In the genomic region with DNA sequence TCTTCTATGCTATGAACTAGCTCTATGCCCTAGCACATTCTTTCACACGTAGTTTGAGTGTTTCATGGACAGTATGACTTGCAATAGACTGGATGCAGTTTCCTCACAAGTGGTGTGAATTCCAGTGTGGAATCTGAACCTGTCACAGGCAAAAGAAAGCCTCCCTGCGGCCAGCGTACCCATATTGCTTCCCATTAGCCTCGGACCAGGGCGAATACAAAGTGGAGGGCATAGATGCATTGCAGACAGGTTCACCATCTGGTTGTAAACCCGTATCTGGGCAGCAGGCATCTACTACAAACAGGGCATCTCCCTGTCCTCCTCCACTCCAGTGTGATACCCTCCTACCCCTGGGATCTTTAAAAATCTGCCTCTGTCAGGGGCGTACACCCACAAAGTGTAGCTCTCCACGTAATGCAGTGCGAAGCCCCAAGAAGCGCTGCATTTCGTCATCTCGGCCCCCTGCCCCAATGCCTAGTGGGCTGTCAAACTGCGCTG, we compare ENCODE assay signal across 6 cellular contexts. TPM values are rescaled to one million over a fixed set of nuclear protein-coding genes. Genes with fewer than 3 reads are reported as not detected.
DNase-seq lines count a peak whose midpoint lies in the region; ATAC-seq and TF ChIP-seq lines count a peak whose summit lies in the region.

No MANE protein-coding gene starts in this region.

- H3K27ac ChIP-seq in psoas muscle: peak overlapping the region; percentile 100

- in situ Hi-C loops in HAP-1 (cut with MboI; ENCODE audit: low sequenced_read_pairs): no loop called here

- H3K4me3 ChIP-seq in HAP-1 (peak overlapping the region; percentile 62), psoas muscle (peak overlapping the region; percentile 88)

- DNase-seq in HAP-1 (ENCODE audit: low spot score in 2 of 2) (no peak), dermis blood vessel endothelial cell (peak; percentile 18), psoas muscle (no peak), inferior parietal cortex (ENCODE audit: extremely low spot score) (no peak), GM10266 (ENCODE audit: extremely low spot score) (no peak)

- no peaks in the 10 kb centered on the region for H3K36me3 ChIP-seq in HAP-1 (replicated peaks)
- peaks cover 4 to 10% of the 10 kb centered on the region in 2 donors for H3K36me3 ChIP-seq in psoas muscle (ENCODE audit: insufficient read depth in 1 of 2, low read depth in 1 of 2)

- ATAC-seq in psoas muscle: no peak
- ATAC-seq in GM18873 (IDR thresholded peaks at IDR 0.05; ENCODE audit: low FRiP score, unreplicated experiment): no peak

- TF ChIP-seq CTCF in psoas muscle (IDR thresholded peaks at IDR 0.05) (no peak), GM10266 (IDR thresholded peaks at IDR 0.05; ENCODE audit: control insufficient read depth, insufficient read depth, low read depth, missing control alignments) (no peak)

- H3K9me3 ChIP-seq in HAP-1: no peaks in the 10 kb centered on the region
- H3K9me3 ChIP-seq in psoas muscle: no peaks in the 10 kb centered on the region

- no peaks in the 10 kb centered on the region for H3K27me3 ChIP-seq in HAP-1 (ENCODE audit: low read depth)
- no peaks in the 10 kb centered on the region for H3K27me3 ChIP-seq in psoas muscle (ENCODE audit: insufficient read depth in 3 of 3, low read length in 2 of 3)

- H3K4me1 ChIP-seq in HAP-1: peaks cover 10% of the 10 kb centered on the region
- peaks cover 29% of the 10 kb centered on the region for H3K4me1 ChIP-seq in psoas muscle

- intact Hi-C loops in psoas muscle (cut with DNase I): no loop called here

- WGBS in psoas muscle, 3 donors: 2 to 5% (median 4%) methylated on average over 13 of the region's 13 CpGs

RNA-seq across cellular contexts. Expression of a gene that starts 1.4 kb away (rescaled TPM):
- total RNA-seq in dermis blood vessel endothelial cell (20.6 and 39.7 TPM in 2 replicates), psoas muscle (10 to 100 TPM; 28.8 to 55.0 (median 44.2) TPM)
- polyA plus RNA-seq in psoas muscle: 10 to 100 TPM; 17.1 to 39.3 (median 18.1) TPM

RNA-seq across cellular contexts. Expression of a gene that starts 12.8 kb away (rescaled TPM):
- total RNA-seq in dermis blood vessel endothelial cell: 32.7 and 42.4 TPM in 2 replicates
- 10 to 100 TPM; 10.0 to 13.5 (median 11.8) TPM for total RNA-seq in psoas muscle
- polyA plus RNA-seq in psoas muscle: 10 to 100 TPM in 2 of 3 donors, 1 to 10 TPM in 1; 7.1 to 11.7 (median 11.4) TPM

RNA-seq across cellular contexts. Expression of a gene that starts 25.3 kb away (rescaled TPM):
- total RNA-seq in dermis blood vessel endothelial cell (16.7 and 28.0 TPM in 2 replicates), psoas muscle (10 to 100 TPM; 48.7 to 64.8 (median 58.1) TPM)
- 100 to 1,000 TPM in 1 of 3 donors, 10 to 100 TPM in 2; 70.1 to 117 (median 81.1) TPM for polyA plus RNA-seq in psoas muscle

RNA-seq across cellular contexts. Expression of a gene that starts 34.2 kb away (rescaled TPM):
- total RNA-seq in dermis blood vessel endothelial cell: 0.84 and 1.2 TPM in 2 replicates
- under 1 TPM in 2 of 4 donors, not detected in 2; 0.19 to 0.51 TPM for total RNA-seq in psoas muscle
- polyA plus RNA-seq in psoas muscle: under 1 TPM; 0.17 to 0.73 (median 0.60) TPM

RNA-seq across cellular contexts. Expression of a gene that starts 34.7 kb away (rescaled TPM):
- total RNA-seq in dermis blood vessel endothelial cell: 38.5 and 40.2 TPM in 2 replicates
- 1 to 10 TPM; 4.0 to 7.4 (median 6.4) TPM for total RNA-seq in psoas muscle
- polyA plus RNA-seq in psoas muscle: 10 to 100 TPM; 12.8 to 17.1 (median 14.8) TPM
